In genomic region chr3:49120096-49120437, GRCh38 we compare ENCODE assay signal across 8 cellular contexts. TPM values are rescaled to one million over a fixed set of nuclear protein-coding genes. Genes with fewer than 3 reads are reported as not detected.
A peak's percentile ranks its signal among the peaks of the same experiment; 100 is the strongest.
DNase-seq lines count a peak whose midpoint lies in the region; ATAC-seq and TF ChIP-seq lines count a peak whose summit lies in the region.

No MANE protein-coding gene starts in this region.

- H3K9me3 Mint-ChIP-seq in activated CD8-positive, alpha-beta memory T cell treated with anti-CD3 and anti-CD28 coated beads, Interleukin-2, amount 10 ng/mL, durations not matched to agents 7 days and 5 days (ENCODE audit: low read depth) = no peaks in the 10 kb centered on the region
- no peaks in the 10 kb centered on the region for H3K9me3 Mint-ChIP-seq in WTC11

- H3K27me3 ChIP-seq in foreskin keratinocyte (no peaks in the 10 kb centered on the region), prostate gland (replicated peaks; ENCODE audit: insufficient read depth) (no peaks in the 10 kb centered on the region)

- peak; percentile 21 for ATAC-seq in activated CD8-positive, alpha-beta memory T cell treated with anti-CD3 and anti-CD28 coated beads, Interleukin-2, amount 10 ng/mL, durations not matched to agents 7 days and 5 days
- ATAC-seq in WTC11 (no peak), foreskin keratinocyte (peak; percentile 9), GM21786 (IDR thresholded peaks at IDR 0.05; ENCODE audit: unreplicated experiment) (no peak)

- no peaks in the 10 kb centered on the region for H3K9me3 ChIP-seq in prostate gland

- peaks cover 38 to 47% of the 10 kb centered on the region in 2 donors for H3K36me3 ChIP-seq in prostate gland

- H3K27ac ChIP-seq in foreskin keratinocyte (peak overlapping the region; percentile 68), prostate gland (peak overlapping the region; percentile 91 to 95)

- peak overlapping the region; percentile 91 for H3K4me3 Mint-ChIP-seq in activated CD8-positive, alpha-beta memory T cell treated with anti-CD3 and anti-CD28 coated beads, Interleukin-2, amount 10 ng/mL, durations not matched to agents 7 days and 5 days
- H3K4me3 Mint-ChIP-seq in WTC11 = peak overlapping the region; percentile 82

- DNase-seq in activated CD8-positive, alpha-beta memory T cell treated with anti-CD3 and anti-CD28 coated beads, Interleukin-2, amount 10 ng/mL, durations not matched to agents 7 days and 5 days = no peak
- no peak for DNase-seq in activated CD8-positive, alpha-beta memory T cell treated with anti-CD3 and anti-CD28 coated beads, Interleukin-2, amount 50 U/mL, for 48 hours
- DNase-seq in WTC11 (ENCODE audit: low spot score) = no peak
- no peak for DNase-seq in foreskin keratinocyte
- no peak for DNase-seq in prostate gland (ENCODE audit: low spot score)
- no peak for DNase-seq in stimulated activated CD4-positive, alpha-beta T cell treated with anti-CD3 and anti-CD28 coated beads, Interleukin-2, amount 100 ng/mL, for 24 hours
- DNase-seq in NCI-H510A (lab: John Stamatoyannopoulos, UW) = no peak

- WGBS in prostate gland = 0% methylated on average over 9 of the region's 9 CpGs

- no peak for TF ChIP-seq CTCF in WTC11 (IDR thresholded peaks at IDR 0.05)
- no peak for TF ChIP-seq CTCF in foreskin keratinocyte (conservative IDR thresholded peaks at IDR 0.05)
- TF ChIP-seq CTCF in prostate gland (IDR thresholded peaks at IDR 0.05) = no peak

- TF ChIP-seq POLR2A in prostate gland (IDR thresholded peaks at IDR 0.05) = no peak

- POLR2A ChIA-PET in WTC11 (lab: Charles Lee) = interaction anchor here (0.7 to 2.7 kb wide), 4 partner anchors 12 to 38 kb away, joined by 3 to 20 read pairs (median 5); partner anchors contain the start of genes LAMB2 and QRICH1

- H3K4me1 ChIP-seq in foreskin keratinocyte (no peaks in the 10 kb centered on the region), prostate gland (replicated peaks) (peaks cover 6% of the 10 kb centered on the region)

- H3K4me1 Mint-ChIP-seq in activated CD8-positive, alpha-beta memory T cell treated with anti-CD3 and anti-CD28 coated beads, Interleukin-2, amount 10 ng/mL, durations not matched to agents 7 days and 5 days = peaks cover 23% of the 10 kb centered on the region
- peaks cover 4% of the 10 kb centered on the region for H3K4me1 Mint-ChIP-seq in WTC11

- peak overlapping the region; percentile 92 to 100 for H3K4me3 ChIP-seq in prostate gland

- peak overlapping the region; percentile 89 for H3K27ac Mint-ChIP-seq in activated CD8-positive, alpha-beta memory T cell treated with anti-CD3 and anti-CD28 coated beads, Interleukin-2, amount 10 ng/mL, durations not matched to agents 7 days and 5 days
- peak overlapping the region; percentile 87 for H3K27ac Mint-ChIP-seq in WTC11

- H3K36me3 Mint-ChIP-seq in activated CD8-positive, alpha-beta memory T cell treated with anti-CD3 and anti-CD28 coated beads, Interleukin-2, amount 10 ng/mL, durations not matched to agents 7 days and 5 days = peaks cover 22% of the 10 kb centered on the region
- peaks cover 35% of the 10 kb centered on the region for H3K36me3 Mint-ChIP-seq in WTC11

- CTCF ChIA-PET in activated CD8-positive, alpha-beta memory T cell treated with anti-CD3 and anti-CD28 coated beads, Interleukin-2, amount 10 ng/mL, durations not matched to agents 7 days and 5 days (lab: Charles Lee) = interaction anchor here (0.8 to 4.5 kb wide), 7 partner anchors 15 to 511 kb away, joined by 3 to 25 read pairs (median 5); partner anchors contain the start of genes QRICH1, UQCRC1 and USP4
- CTCF ChIA-PET in WTC11 (lab: Charles Lee) = interaction anchor here (0.6 to 1.8 kb wide), 6 partner anchors 13 to 220 kb away, joined by 5 to 16 read pairs (median 7); partner anchors contain the start of genes LAMB2, NDUFAF3 and USP4

- no peaks in the 10 kb centered on the region for H3K27me3 Mint-ChIP-seq in activated CD8-positive, alpha-beta memory T cell treated with anti-CD3 and anti-CD28 coated beads, Interleukin-2, amount 10 ng/mL, durations not matched to agents 7 days and 5 days
- H3K27me3 Mint-ChIP-seq in WTC11 (ENCODE audit: low read depth) = no peaks in the 10 kb centered on the region

- intact Hi-C loops in prostate gland (cut with DNase I) = loop anchor here (2.0 kb wide), 1 partner anchor 15 kb away; the partner anchor contains the start of gene QARS1

TF ChIP-seq in WTC11, 78 proteins besides CTCF, POLR2A, EP300 and RAD21 (continues in another document):
- TF ChIP-seq ZMAT4 (CRISPR knock-in tag; IDR thresholded peaks at IDR 0.05) = no peak
- TF ChIP-seq IRF2 (CRISPR knock-in tag; IDR thresholded peaks at IDR 0.05; ENCODE audit: borderline replicate concordance, low read depth) = no peak
- no peak for TF ChIP-seq CREM (CRISPR knock-in tag; IDR thresholded peaks at IDR 0.05)
- TF ChIP-seq TP53 (CRISPR knock-in tag; IDR thresholded peaks at IDR 0.05) = no peak
- no peak for TF ChIP-seq CREB1 (CRISPR knock-in tag; IDR thresholded peaks at IDR 0.05)
- TF ChIP-seq HMGA2 (CRISPR knock-in tag; IDR thresholded peaks at IDR 0.05) = no peak
- no peak for TF ChIP-seq EMX1 (CRISPR knock-in tag; IDR thresholded peaks at IDR 0.05)
- no peak for TF ChIP-seq PREB (CRISPR knock-in tag; IDR thresholded peaks at IDR 0.05; ENCODE audit: borderline replicate concordance)
- no peak for TF ChIP-seq ZNF232 (CRISPR knock-in tag; IDR thresholded peaks at IDR 0.05)
- no peak for TF ChIP-seq NFATC4 (CRISPR knock-in tag; IDR thresholded peaks at IDR 0.05)
- TF ChIP-seq ZSCAN18 (CRISPR knock-in tag; IDR thresholded peaks at IDR 0.05) = no peak

RNA-seq across cellular contexts. Expression of gene USP19, which starts 0.6 kb away (rescaled TPM):
- total RNA-seq in activated CD8-positive, alpha-beta memory T cell treated with anti-CD3 and anti-CD28 coated beads, Interleukin-2, amount 10 ng/mL, durations not matched to agents 7 days and 5 days = 10 to 100 TPM; 58.3 to 68.6 TPM
- total RNA-seq in WTC11 (2021) = 72.4 to 75.8 TPM (median 73.3 TPM) in 3 replicates
- total RNA-seq in foreskin keratinocyte = 28.5 and 29.6 TPM in 2 replicates
- polyA plus RNA-seq in foreskin keratinocyte = 13.7 and 14.4 TPM in 2 replicates
- 10 to 100 TPM; 62.7 to 98.2 TPM for total RNA-seq in prostate gland

RNA-seq across cellular contexts. Expression of gene LAMB2, which starts 12.8 kb away (rescaled TPM):
- total RNA-seq in activated CD8-positive, alpha-beta memory T cell treated with anti-CD3 and anti-CD28 coated beads, Interleukin-2, amount 10 ng/mL, durations not matched to agents 7 days and 5 days = not detected
- 118 to 134 TPM (median 130 TPM) in 3 replicates for total RNA-seq in WTC11 (2021)
- 120 and 153 TPM in 2 replicates for total RNA-seq in foreskin keratinocyte
- 97.2 and 133 TPM in 2 replicates for polyA plus RNA-seq in foreskin keratinocyte
- total RNA-seq in prostate gland = 100 to 1,000 TPM; 432 to 667 TPM

RNA-seq across cellular contexts. Expression of gene QARS1, which starts 15.5 kb away (rescaled TPM):
- total RNA-seq in activated CD8-positive, alpha-beta memory T cell treated with anti-CD3 and anti-CD28 coated beads, Interleukin-2, amount 10 ng/mL, durations not matched to agents 7 days and 5 days = 100 to 1,000 TPM; 234 to 245 TPM
- total RNA-seq in WTC11 (2021) = 405 to 471 TPM (median 433 TPM) in 3 replicates
- total RNA-seq in foreskin keratinocyte = 213 and 224 TPM in 2 replicates
- 156 and 159 TPM in 2 replicates for polyA plus RNA-seq in foreskin keratinocyte
- total RNA-seq in prostate gland = 100 to 1,000 TPM; 254 to 315 TPM

RNA-seq across cellular contexts. Expression of gene QRICH1, which starts 26.2 kb away (rescaled TPM):
- total RNA-seq in activated CD8-positive, alpha-beta memory T cell treated with anti-CD3 and anti-CD28 coated beads, Interleukin-2, amount 10 ng/mL, durations not matched to agents 7 days and 5 days = 100 to 1,000 TPM; 142 to 149 TPM
- total RNA-seq in WTC11 (2021) (110 to 123 TPM (median 120 TPM) in 3 replicates), foreskin keratinocyte (61.3 and 64.9 TPM in 2 replicates), prostate gland (100 to 1,000 TPM in 1 of 2 donors, 10 to 100 TPM in 1; 60.1 to 132 TPM)
- 28.7 and 34.7 TPM in 2 replicates for polyA plus RNA-seq in foreskin keratinocyte

RNA-seq across cellular contexts. Expression of gene CCDC71, which starts 46.1 kb away (rescaled TPM):
- total RNA-seq in activated CD8-positive, alpha-beta memory T cell treated with anti-CD3 and anti-CD28 coated beads, Interleukin-2, amount 10 ng/mL, durations not matched to agents 7 days and 5 days = 10 to 100 TPM; 23.5 to 23.7 TPM
- 29.8 to 32.0 TPM (median 29.8 TPM) in 3 replicates for total RNA-seq in WTC11 (2021)
- total RNA-seq in foreskin keratinocyte = 24.9 and 26.7 TPM in 2 replicates
- polyA plus RNA-seq in foreskin keratinocyte = 32.1 and 32.9 TPM in 2 replicates
- total RNA-seq in prostate gland = 10 to 100 TPM; 44.2 to 47.0 TPM

Comparison
In these comparisons a context has a peak if more than half of its experiments do, and no peak if none do; other contexts are left out.
1. ATAC-seq: peak in activated CD8-positive, alpha-beta memory T cell treated with anti-CD3 and anti-CD28 coated beads, Interleukin-2, amount 10 ng/mL, durations not matched to agents 7 days and 5 days (single experiment) and foreskin keratinocyte (single experiment); none in WTC11 (single experiment) and GM21786 (single experiment).
2. RNA of gene LAMB2, which starts 12.8 kb away (total RNA-seq): 432 to 667 TPM in prostate gland, 120 to 153 TPM in foreskin keratinocyte and 118 to 134 TPM in WTC11; not detected in activated CD8-positive, alpha-beta memory T cell treated with anti-CD3 and anti-CD28 coated beads, Interleukin-2, amount 10 ng/mL, durations not matched to agents 7 days and 5 days; every median in the first group is over 100 times any median in the second.